ENCODE assay signal across 24 cellular contexts in the genomic region with DNA sequence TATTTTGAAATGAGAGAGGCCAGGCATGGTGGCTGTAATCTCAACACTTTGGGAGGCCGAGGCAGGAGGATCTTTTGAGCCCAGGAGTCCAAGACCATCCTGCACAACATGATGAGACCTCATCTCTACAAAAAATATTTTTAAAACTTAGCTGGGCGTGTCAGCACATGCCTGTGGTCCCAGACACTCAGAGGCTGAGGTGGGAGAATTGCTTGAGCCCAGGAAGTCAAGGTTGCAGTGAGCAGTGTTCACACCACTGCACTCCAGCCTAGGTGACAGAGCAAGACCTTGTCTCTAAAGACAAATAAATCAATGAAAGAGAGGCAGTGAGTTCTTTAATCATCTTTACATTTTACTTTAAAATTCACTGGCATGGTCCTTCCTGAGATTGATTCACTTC.
"Had no signal": no experiment of that assay in that cellular context is flagged by ENCODE, and none has a peak within 500 bp of the region (broad histone marks: within the 10 kb centered on the region; RNA-seq: fewer than 3 reads in every experiment).

No MANE protein-coding gene starts in this region.

- H3K27me3 ChIP-seq: esophagus squamous epithelium, gastroesophageal sphincter, heart left ventricle, transverse colon had no signal

- H3K9me3 Mint-ChIP-seq: memory B cell; neural crest cell; stimulated activated naive B cell treated with anti-CD40 and anti-IgM and Interleukin-4, amounts not matched to agents 10 μg/mL and 1 μg/mL and 100 μg/mL, for 72 hours had no signal

- H3K27me3 Mint-ChIP-seq: activated naive CD8-positive, alpha-beta T cell treated with anti-CD3 and anti-CD28 coated beads for 36 hours; activated T-helper 17 cell treated with anti-CD3 and anti-CD28 coated beads, Interleukin-2, amount 50 U/mL, for 72 hours had no signal

- H3K4me3 ChIP-seq: coronary artery, esophagus squamous epithelium, gastroesophageal sphincter, heart left ventricle, mucosa of descending colon, transverse colon, uterus had no signal

- ATAC-seq: activated T-helper 17 cell treated with anti-CD3 and anti-CD28 coated beads, Interleukin-2, amount 50 U/mL, for 72 hours; gastroesophageal sphincter; heart left ventricle; left colon; mucosa of descending colon; sciatic nerve; stimulated activated naive B cell treated with anti-CD40 and anti-IgM and Interleukin-4, amounts not matched to agents 10 μg/mL and 1 μg/mL and 100 μg/mL, for 72 hours; WTC11 had no signal

- H3K27ac Mint-ChIP-seq: activated naive CD8-positive, alpha-beta T cell treated with anti-CD3 and anti-CD28 coated beads for 36 hours; endodermal cell; memory B cell; stimulated activated naive B cell treated with anti-CD40 and anti-IgM and Interleukin-4, amounts not matched to agents 10 μg/mL and 1 μg/mL and 100 μg/mL, for 72 hours; WTC11 had no signal

- H3K4me1 Mint-ChIP-seq: stimulated activated naive B cell treated with anti-CD40 and anti-IgM and Interleukin-4, amounts not matched to agents 10 μg/mL and 1 μg/mL and 100 μg/mL, for 72 hours had no signal

- H3K36me3 ChIP-seq: esophagus squamous epithelium, gastroesophageal sphincter, heart left ventricle, transverse colon, uterus had no signal

- FAIRE-seq: small intestine had no signal

- H3K27ac ChIP-seq: coronary artery, esophagus squamous epithelium, gastroesophageal sphincter, heart left ventricle, transverse colon, uterus had no signal

- DNase-seq: activated naive CD8-positive, alpha-beta T cell treated with anti-CD3 and anti-CD28 coated beads for 36 hours; activated T-cell treated with anti-CD3 and anti-CD28 coated beads for 4 hours; cerebellar nuclear complex; endodermal cell; esophagus squamous epithelium; heart left ventricle; islet precursor cell; left colon; mucosa of descending colon; occipital lobe; posterior cingulate gyrus; small intestine; stimulated activated CD4-positive, alpha-beta T cell treated with anti-CD3 and anti-CD28 coated beads, Interleukin-15, amount 100 ng/mL, for 24 hours; stimulated activated naive B cell treated with anti-CD40 and anti-IgM and Interleukin-4, amounts not matched to agents 10 μg/mL and 1 μg/mL and 100 μg/mL, for 72 hours; T1000; transverse colon; uterus had no signal

- H3K4me1 ChIP-seq: uterus had no signal

- H3K9me3 ChIP-seq: esophagus squamous epithelium, gastroesophageal sphincter, heart left ventricle, mucosa of descending colon, transverse colon, uterus had no signal

- H3K36me3 Mint-ChIP-seq: memory B cell; stimulated activated naive B cell treated with anti-CD40 and anti-IgM and Interleukin-4, amounts not matched to agents 10 μg/mL and 1 μg/mL and 100 μg/mL, for 72 hours had no signal

- H3K4me3 Mint-ChIP-seq: activated naive CD8-positive, alpha-beta T cell treated with anti-CD3 and anti-CD28 coated beads for 36 hours; endodermal cell; memory B cell; neural crest cell; stimulated activated naive B cell treated with anti-CD40 and anti-IgM and Interleukin-4, amounts not matched to agents 10 μg/mL and 1 μg/mL and 100 μg/mL, for 72 hours; WTC11 had no signal
